ENCODE assay signal across 18 cellular contexts in genomic region chr3:48652923-48653715, GRCh38. TPM values are rescaled to one million over a fixed set of nuclear protein-coding genes. Genes with fewer than 3 reads are reported as not detected.
DNase-seq lines count a peak whose midpoint lies in the region; ATAC-seq, FAIRE-seq and TF ChIP-seq lines count a peak whose summit lies in the region.
"Had no signal": no experiment of that assay in that cellular context is flagged by ENCODE, and none has a peak within 500 bp of the region (broad histone marks: within the 10 kb centered on the region; RNA-seq: fewer than 3 reads in every experiment).

No MANE protein-coding gene starts in this region.

- POLR2A ChIA-PET in activated CD8-positive, alpha-beta T cell treated with anti-CD3 and anti-CD28 coated beads, Interleukin-2, amount 10 ng/mL, durations not matched to agents 7 days and 5 days (lab: Charles Lee) = interaction anchor here (1.2 kb wide), 1 partner anchor 43 kb away, joined by 4 read pairs; the partner anchor contains the start of gene UQCRC1
- POLR2A ChIA-PET in activated CD8-positive, alpha-beta T cell treated with anti-CD3 and anti-CD28 coated beads for 36 hours (lab: Charles Lee) = interaction anchor here (0.8 to 1.9 kb wide), 5 partner anchors 9 to 130 kb away, joined by 3 to 6 read pairs (median 3); partner anchors contain the start of genes CELSR3 and SLC26A6
- POLR2A ChIA-PET in OCI-LY7 (lab: Charles Lee) = interaction anchor here (0.6 kb wide), 1 partner anchor 16 kb away, joined by 5 read pairs; no protein-coding TSS in a partner anchor
- POLR2A ChIA-PET in naive thymus-derived CD8-positive, alpha-beta T cell (lab: Charles Lee) = no interaction called here

- intact Hi-C loops in activated CD8-positive, alpha-beta T cell treated with anti-CD3 and anti-CD28 coated beads for 36 hours (cut with micrococcal nuclease) = no loop called here
- intact Hi-C loops in OCI-LY7 (cut with micrococcal nuclease; ENCODE audit: unreplicated experiment) = no loop called here

- no peak overlapping the region for H3K4me3 ChIP-seq in OCI-LY7 (ENCODE audit: low read depth, low read length, poor library complexity, severe bottlenecking)
- H3K4me3 ChIP-seq in bronchial epithelial cell (ENCODE audit: low read depth, low read length) = no peak overlapping the region
- H3K4me3 ChIP-seq: BLaER1 had no signal

- H3K9me3 Mint-ChIP-seq in activated CD8-positive, alpha-beta T cell treated with anti-CD3 and anti-CD28 coated beads, Interleukin-2, amount 10 ng/mL, durations not matched to agents 7 days and 5 days (ENCODE audit: insufficient read depth) = no peaks in the 10 kb centered on the region
- no peaks in the 10 kb centered on the region for H3K9me3 Mint-ChIP-seq in activated CD8-positive, alpha-beta T cell treated with anti-CD3 and anti-CD28 coated beads for 36 hours
- H3K9me3 Mint-ChIP-seq in naive thymus-derived CD8-positive, alpha-beta T cell = no peaks in the 10 kb centered on the region
- H3K9me3 Mint-ChIP-seq: HFFc6 had no signal

- H3K9me2 ChIP-seq in OCI-LY7 (ENCODE audit: insufficient read depth, low read length) = no peaks in the 10 kb centered on the region

- H3K4me2 ChIP-seq in OCI-LY7 (ENCODE audit: low read length) = no peak overlapping the region
- H3K4me2 ChIP-seq: BLaER1 had no signal

- TF ChIP-seq CTCF in activated CD8-positive, alpha-beta T cell treated with anti-CD3 and anti-CD28 coated beads for 36 hours (IDR thresholded peaks at IDR 0.05) = no peak
- TF ChIP-seq CTCF in OCI-LY7 (conservative IDR thresholded peaks at IDR 0.05; ENCODE audit: low read length) (no peak), bronchial epithelial cell (IDR thresholded peaks at IDR 0.05; ENCODE audit: insufficient read depth, low read length, severe bottlenecking) (no peak)

- CTCF ChIA-PET in activated CD8-positive, alpha-beta T cell treated with anti-CD3 and anti-CD28 coated beads, Interleukin-2, amount 10 ng/mL, durations not matched to agents 7 days and 5 days (lab: Charles Lee) = interaction anchor here (2.4 kb wide), 1 partner anchor 18 kb away, joined by 7 read pairs; the partner anchor contains the start of gene SLC26A6
- CTCF ChIA-PET in activated CD8-positive, alpha-beta T cell treated with anti-CD3 and anti-CD28 coated beads for 36 hours (lab: Charles Lee) = interaction anchor here (4.2 kb wide), 1 partner anchor 18 kb away, joined by 22 read pairs; the partner anchor contains the start of gene SLC26A6
- CTCF ChIA-PET in OCI-LY7 (lab: Charles Lee; ENCODE audit: unreplicated experiment) = no interaction called here

- ATAC-seq in activated CD8-positive, alpha-beta T cell treated with anti-CD3 and anti-CD28 coated beads, Interleukin-2, amount 10 ng/mL, durations not matched to agents 7 days and 5 days = no peak
- ATAC-seq in activated CD8-positive, alpha-beta T cell treated with anti-CD3 and anti-CD28 coated beads for 36 hours = no peak
- ATAC-seq in HG02571 (IDR thresholded peaks at IDR 0.05; ENCODE audit: unreplicated experiment) = no peak
- no peak for ATAC-seq in naive thymus-derived CD8-positive, alpha-beta T cell
- ATAC-seq in GM19328 (IDR thresholded peaks at IDR 0.05; ENCODE audit: unreplicated experiment) = no peak

- H3K27ac ChIP-seq in OCI-LY7 (ENCODE audit: low read depth, low read length, poor library complexity, severe bottlenecking) = no peak overlapping the region
- H3K27ac ChIP-seq: BLaER1 had no signal

- no peaks in the 10 kb centered on the region for H3K9me3 ChIP-seq in OCI-LY7 (ENCODE audit: low read length)
- H3K9me3 ChIP-seq: BLaER1 had no signal

- H3K27ac Mint-ChIP-seq in activated CD8-positive, alpha-beta T cell treated with anti-CD3 and anti-CD28 coated beads, Interleukin-2, amount 10 ng/mL, durations not matched to agents 7 days and 5 days = peak overlapping the region; percentile 9
- H3K27ac Mint-ChIP-seq in activated CD8-positive, alpha-beta T cell treated with anti-CD3 and anti-CD28 coated beads for 36 hours = no peak overlapping the region
- H3K27ac Mint-ChIP-seq in naive thymus-derived CD8-positive, alpha-beta T cell = peak overlapping the region in 3 of 10 donors; percentile 34 to 83 (median 82)
- H3K27ac Mint-ChIP-seq: HFFc6 had no signal

- BruUV-seq in OCI-LY7 (replicated peaks; lab: Mats Ljungman, UMichigan) = no TSS peak

- H3K27me3 Mint-ChIP-seq in activated CD8-positive, alpha-beta T cell treated with anti-CD3 and anti-CD28 coated beads, Interleukin-2, amount 10 ng/mL, durations not matched to agents 7 days and 5 days (ENCODE audit: low read depth) = no peaks in the 10 kb centered on the region
- H3K27me3 Mint-ChIP-seq in activated CD8-positive, alpha-beta T cell treated with anti-CD3 and anti-CD28 coated beads for 36 hours = peaks cover 1% of the 10 kb centered on the region
- H3K27me3 Mint-ChIP-seq in naive thymus-derived CD8-positive, alpha-beta T cell = no peaks in the 10 kb centered on the region

- H3K4me1 ChIP-seq in OCI-LY7 (ENCODE audit: insufficient read depth, low read length, poor library complexity, severe bottlenecking) = peaks cover 4% of the 10 kb centered on the region

- no peaks in the 10 kb centered on the region for H3K79me2 ChIP-seq in OCI-LY7 (ENCODE audit: insufficient read depth, low read depth, low read length)

- no peaks in the 10 kb centered on the region for H3K36me3 ChIP-seq in OCI-LY7 (ENCODE audit: insufficient read depth, low read length)
- no peaks in the 10 kb centered on the region for H3K36me3 ChIP-seq in bronchial epithelial cell (ENCODE audit: control insufficient read depth, insufficient read depth, low read length)
- H3K36me3 ChIP-seq: BLaER1 had no signal

- peaks cover 28% of the 10 kb centered on the region for H3K4me1 Mint-ChIP-seq in activated CD8-positive, alpha-beta T cell treated with anti-CD3 and anti-CD28 coated beads, Interleukin-2, amount 10 ng/mL, durations not matched to agents 7 days and 5 days (ENCODE audit: low read depth)
- H3K4me1 Mint-ChIP-seq in activated CD8-positive, alpha-beta T cell treated with anti-CD3 and anti-CD28 coated beads for 36 hours (ENCODE audit: low read depth) = peaks cover 14% of the 10 kb centered on the region
- peaks cover 1 to 28% (median 12%) of the 10 kb centered on the region in 4 donors for H3K4me1 Mint-ChIP-seq in naive thymus-derived CD8-positive, alpha-beta T cell

- DNase-seq in activated CD8-positive, alpha-beta T cell treated with anti-CD3 and anti-CD28 coated beads, Interleukin-2, amount 10 ng/mL, durations not matched to agents 7 days and 5 days = no peak
- DNase-seq in activated CD8-positive, alpha-beta T cell treated with anti-CD3 and anti-CD28 coated beads for 36 hours = no peak
- peak; percentile 28 for DNase-seq in OCI-LY7 (ENCODE audit: low spot score)
- no peak for DNase-seq in bronchial epithelial cell (ENCODE audit: low read depth)
- no peak for DNase-seq in naive thymus-derived CD8-positive, alpha-beta T cell
- DNase-seq in activated gamma-delta T cell treated with Interleukin-2 at 50 U/mL for 16 hours = no peak
- DNase-seq: GOT3, HFFc6, IMR-90, NCI-H187 treated with DMSO at 0.1 percent for 48 hours, NCI-H446 treated with DMSO at 0.1 percent for 48 hours had no signal

- peaks cover 20% of the 10 kb centered on the region for H3K36me3 Mint-ChIP-seq in activated CD8-positive, alpha-beta T cell treated with anti-CD3 and anti-CD28 coated beads, Interleukin-2, amount 10 ng/mL, durations not matched to agents 7 days and 5 days (ENCODE audit: low read depth)
- H3K36me3 Mint-ChIP-seq in activated CD8-positive, alpha-beta T cell treated with anti-CD3 and anti-CD28 coated beads for 36 hours (ENCODE audit: low read depth) = peaks cover 21% of the 10 kb centered on the region
- peaks cover 0 to 13% (median 0%) of the 10 kb centered on the region in 3 donors for H3K36me3 Mint-ChIP-seq in naive thymus-derived CD8-positive, alpha-beta T cell

- no peaks in the 10 kb centered on the region for H4K20me1 ChIP-seq in OCI-LY7 (ENCODE audit: insufficient read depth, low read length)
- H4K20me1 ChIP-seq: BLaER1 had no signal

- H3K4me3 Mint-ChIP-seq in activated CD8-positive, alpha-beta T cell treated with anti-CD3 and anti-CD28 coated beads, Interleukin-2, amount 10 ng/mL, durations not matched to agents 7 days and 5 days = no peak overlapping the region
- H3K4me3 Mint-ChIP-seq in activated CD8-positive, alpha-beta T cell treated with anti-CD3 and anti-CD28 coated beads for 36 hours = no peak overlapping the region
- H3K4me3 Mint-ChIP-seq in naive thymus-derived CD8-positive, alpha-beta T cell = peak overlapping the region in 4 of 10 donors; percentile 30 to 53 (median 44)
- H3K4me3 Mint-ChIP-seq: HFFc6 had no signal

- no peaks in the 10 kb centered on the region for H3K27me3 ChIP-seq in bronchial epithelial cell (ENCODE audit: control insufficient read depth, insufficient read depth, low read length)

- H2AFZ ChIP-seq in OCI-LY7 (ENCODE audit: low read length) = no peak overlapping the region

- FAIRE-seq in bronchial epithelial cell (lab: Jason Lieb, UNC) = peak; percentile 50
- FAIRE-seq: GM12892 had no signal

RNA-seq across cellular contexts. Expression of gene CELSR3, which starts 9.6 kb away (rescaled TPM):
- 10 to 100 TPM; 19.5 to 20.2 TPM for total RNA-seq in activated CD8-positive, alpha-beta T cell treated with anti-CD3 and anti-CD28 coated beads, Interleukin-2, amount 10 ng/mL, durations not matched to agents 7 days and 5 days
- 10 to 100 TPM; 15.8 to 17.8 TPM for total RNA-seq in activated CD8-positive, alpha-beta T cell treated with anti-CD3 and anti-CD28 coated beads for 36 hours
- 2.3 and 3.0 TPM in 2 replicates for total RNA-seq in OCI-LY7 (2014; rRNA removed; shearing (Covaris generic))
- total RNA-seq in OCI-LY7 (2022) = 8.4 and 9.1 TPM in 2 replicates
- total RNA-seq in bronchial epithelial cell = 1.0 and 1.1 TPM in 2 replicates
- total RNA-seq in naive thymus-derived CD8-positive, alpha-beta T cell = 1 to 10 TPM; 7.1 to 7.9 TPM
- under 1 TPM; 0.21 to 0.60 (median 0.42) TPM for polyA plus RNA-seq in naive thymus-derived CD8-positive, alpha-beta T cell

RNA-seq across cellular contexts. Expression of gene SLC26A6, which starts 17.9 kb away (rescaled TPM):
- total RNA-seq in activated CD8-positive, alpha-beta T cell treated with anti-CD3 and anti-CD28 coated beads, Interleukin-2, amount 10 ng/mL, durations not matched to agents 7 days and 5 days = 10 to 100 TPM; 58.0 to 61.5 TPM
- 10 to 100 TPM; 41.3 to 45.0 TPM for total RNA-seq in activated CD8-positive, alpha-beta T cell treated with anti-CD3 and anti-CD28 coated beads for 36 hours
- total RNA-seq in OCI-LY7 (2014; rRNA removed; shearing (Covaris generic)) = 28.4 and 42.1 TPM in 2 replicates
- total RNA-seq in OCI-LY7 (2022) = 37.2 and 47.3 TPM in 2 replicates
- total RNA-seq in bronchial epithelial cell = 33.8 and 45.8 TPM in 2 replicates
- 10 to 100 TPM; 28.6 to 30.6 TPM for total RNA-seq in naive thymus-derived CD8-positive, alpha-beta T cell
- polyA plus RNA-seq in naive thymus-derived CD8-positive, alpha-beta T cell = 1 to 10 TPM; 3.0 to 3.7 (median 3.5) TPM

RNA-seq across cellular contexts. Expression of gene TMEM89, which starts 31.6 kb away (rescaled TPM):
- under 1 TPM in 1 of 2 experiments, not detected in 1; 0.39 TPM for total RNA-seq in activated CD8-positive, alpha-beta T cell treated with anti-CD3 and anti-CD28 coated beads, Interleukin-2, amount 10 ng/mL, durations not matched to agents 7 days and 5 days
- total RNA-seq in activated CD8-positive, alpha-beta T cell treated with anti-CD3 and anti-CD28 coated beads for 36 hours = under 1 TPM in 1 of 2 experiments, not detected in 1; 0.43 TPM
- not detected in 2 replicates for total RNA-seq in OCI-LY7 (2014; rRNA removed; shearing (Covaris generic))
- total RNA-seq in OCI-LY7 (2022) = 1.6 TPM in 1 of 2 replicates, not detected in the other
- total RNA-seq in bronchial epithelial cell = not detected in 2 replicates
- total RNA-seq in naive thymus-derived CD8-positive, alpha-beta T cell = not detected
- not detected for polyA plus RNA-seq in naive thymus-derived CD8-positive, alpha-beta T cell
- total RNA-seq: A172, HT-29, IMR-90, SK-MEL-5 had no signal

RNA-seq across cellular contexts. Expression of gene NCKIPSD, which starts 32.6 kb away (rescaled TPM):
- 10 to 100 TPM; 56.5 to 57.1 TPM for total RNA-seq in activated CD8-positive, alpha-beta T cell treated with anti-CD3 and anti-CD28 coated beads, Interleukin-2, amount 10 ng/mL, durations not matched to agents 7 days and 5 days
- 10 to 100 TPM; 69.7 to 73.8 TPM for total RNA-seq in activated CD8-positive, alpha-beta T cell treated with anti-CD3 and anti-CD28 coated beads for 36 hours
- total RNA-seq in OCI-LY7 (2014; rRNA removed; shearing (Covaris generic)) = 34.8 and 42.1 TPM in 2 replicates
- 33.9 and 39.9 TPM in 2 replicates for total RNA-seq in OCI-LY7 (2022)
- 10.5 and 14.3 TPM in 2 replicates for total RNA-seq in bronchial epithelial cell
- 10 to 100 TPM; 18.1 to 18.7 TPM for total RNA-seq in naive thymus-derived CD8-positive, alpha-beta T cell
- 10 to 100 TPM in 1 of 3 donors, 1 to 10 TPM in 2; 8.1 to 14.2 (median 8.5) TPM for polyA plus RNA-seq in naive thymus-derived CD8-positive, alpha-beta T cell

RNA-seq across cellular contexts. Expression of gene UQCRC1, which starts 43.7 kb away (rescaled TPM):
- 100 to 1,000 TPM; 196 to 202 TPM for total RNA-seq in activated CD8-positive, alpha-beta T cell treated with anti-CD3 and anti-CD28 coated beads, Interleukin-2, amount 10 ng/mL, durations not matched to agents 7 days and 5 days
- total RNA-seq in activated CD8-positive, alpha-beta T cell treated with anti-CD3 and anti-CD28 coated beads for 36 hours = 100 to 1,000 TPM; 240 to 256 TPM
- total RNA-seq in OCI-LY7 (2014; rRNA removed; shearing (Covaris generic)) = 125 and 168 TPM in 2 replicates
- 159 and 194 TPM in 2 replicates for total RNA-seq in OCI-LY7 (2022)
- total RNA-seq in bronchial epithelial cell = 473 and 946 TPM in 2 replicates
- total RNA-seq in naive thymus-derived CD8-positive, alpha-beta T cell = 10 to 100 TPM; 78.8 to 83.4 TPM
- polyA plus RNA-seq in naive thymus-derived CD8-positive, alpha-beta T cell = 100 to 1,000 TPM; 143 to 167 (median 151) TPM
